ENCODE assay signal across 1 cellular context in the genomic region with DNA sequence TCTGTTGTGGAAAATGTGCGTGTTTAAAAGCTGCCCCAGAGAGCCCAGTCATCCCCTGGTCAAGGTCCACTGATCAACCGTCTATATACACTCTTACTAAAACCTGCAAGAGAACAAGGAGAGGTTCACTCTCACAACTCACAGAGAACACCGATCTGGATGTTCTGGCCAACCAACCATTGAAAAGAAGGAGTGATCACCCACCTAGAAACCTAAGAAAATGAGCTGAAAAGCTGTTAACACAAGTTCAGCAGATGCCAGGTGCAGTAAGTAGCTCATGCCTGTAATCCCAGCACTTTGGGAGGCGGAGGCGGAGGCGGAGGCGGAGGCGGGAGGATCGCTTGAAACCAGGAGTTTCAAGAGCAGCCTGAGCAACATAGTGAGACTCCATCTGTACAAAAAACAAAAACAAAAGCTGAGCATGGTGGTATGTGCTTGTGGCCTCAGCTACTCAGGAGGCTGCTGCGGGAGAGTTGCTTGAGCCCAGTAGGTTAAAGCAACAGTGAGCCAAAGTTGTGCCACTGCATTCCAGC.
TF ChIP-seq lines count a peak whose summit lies in the region.

No MANE protein-coding gene starts in this region.

TF ChIP-seq in GM12878, 131 proteins besides CTCF, POLR2A, EP300 and RAD21 (continued from another document):
- TF ChIP-seq USF1 (IDR thresholded peaks at IDR 0.05; ENCODE audit: borderline replicate concordance, extremely low read length, insufficient read depth, low read depth, low read length) (no peak), POLR2AphosphoS5 (IDR thresholded peaks at IDR 0.05; ENCODE audit: low read length) (0 out of 2 replicates have a peak, but pooled peaks have one; percentile 25)
- TF ChIP-seq, protein P1, sequence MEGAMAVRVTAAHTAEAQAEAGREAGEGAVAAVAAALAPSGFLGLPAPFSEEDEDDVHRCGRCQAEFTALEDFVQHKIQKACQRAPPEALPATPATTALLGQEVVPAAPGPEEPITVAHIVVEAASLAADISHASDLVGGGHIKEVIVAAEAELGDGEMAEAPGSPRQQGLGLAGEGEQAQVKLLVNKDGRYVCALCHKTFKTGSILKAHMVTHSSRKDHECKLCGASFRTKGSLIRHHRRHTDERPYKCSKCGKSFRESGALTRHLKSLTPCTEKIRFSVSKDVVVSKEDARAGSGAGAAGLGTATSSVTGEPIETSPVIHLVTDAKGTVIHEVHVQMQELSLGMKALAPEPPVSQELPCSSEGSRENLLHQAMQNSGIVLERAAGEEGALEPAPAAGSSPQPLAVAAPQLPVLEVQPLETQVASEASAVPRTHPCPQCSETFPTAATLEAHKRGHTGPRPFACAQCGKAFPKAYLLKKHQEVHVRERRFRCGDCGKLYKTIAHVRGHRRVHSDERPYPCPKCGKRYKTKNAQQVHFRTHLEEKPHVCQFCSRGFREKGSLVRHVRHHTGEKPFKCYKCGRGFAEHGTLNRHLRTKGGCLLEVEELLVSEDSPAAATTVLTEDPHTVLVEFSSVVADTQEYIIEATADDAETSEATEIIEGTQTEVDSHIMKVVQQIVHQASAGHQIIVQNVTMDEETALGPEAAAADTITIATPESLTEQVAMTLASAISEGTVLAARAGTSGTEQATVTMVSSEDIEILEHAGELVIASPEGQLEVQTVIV (IDR thresholded peaks at IDR 0.05; ENCODE audit: borderline replicate concordance, partially characterized antibody), result no peak
- TF ChIP-seq, protein P2, sequence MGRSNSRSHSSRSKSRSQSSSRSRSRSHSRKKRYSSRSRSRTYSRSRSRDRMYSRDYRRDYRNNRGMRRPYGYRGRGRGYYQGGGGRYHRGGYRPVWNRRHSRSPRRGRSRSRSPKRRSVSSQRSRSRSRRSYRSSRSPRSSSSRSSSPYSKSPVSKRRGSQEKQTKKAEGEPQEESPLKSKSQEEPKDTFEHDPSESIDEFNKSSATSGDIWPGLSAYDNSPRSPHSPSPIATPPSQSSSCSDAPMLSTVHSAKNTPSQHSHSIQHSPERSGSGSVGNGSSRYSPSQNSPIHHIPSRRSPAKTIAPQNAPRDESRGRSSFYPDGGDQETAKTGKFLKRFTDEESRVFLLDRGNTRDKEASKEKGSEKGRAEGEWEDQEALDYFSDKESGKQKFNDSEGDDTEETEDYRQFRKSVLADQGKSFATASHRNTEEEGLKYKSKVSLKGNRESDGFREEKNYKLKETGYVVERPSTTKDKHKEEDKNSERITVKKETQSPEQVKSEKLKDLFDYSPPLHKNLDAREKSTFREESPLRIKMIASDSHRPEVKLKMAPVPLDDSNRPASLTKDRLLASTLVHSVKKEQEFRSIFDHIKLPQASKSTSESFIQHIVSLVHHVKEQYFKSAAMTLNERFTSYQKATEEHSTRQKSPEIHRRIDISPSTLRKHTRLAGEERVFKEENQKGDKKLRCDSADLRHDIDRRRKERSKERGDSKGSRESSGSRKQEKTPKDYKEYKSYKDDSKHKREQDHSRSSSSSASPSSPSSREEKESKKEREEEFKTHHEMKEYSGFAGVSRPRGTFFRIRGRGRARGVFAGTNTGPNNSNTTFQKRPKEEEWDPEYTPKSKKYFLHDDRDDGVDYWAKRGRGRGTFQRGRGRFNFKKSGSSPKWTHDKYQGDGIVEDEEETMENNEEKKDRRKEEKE (IDR thresholded peaks at IDR 0.05), result no peak
